In the genomic region with DNA sequence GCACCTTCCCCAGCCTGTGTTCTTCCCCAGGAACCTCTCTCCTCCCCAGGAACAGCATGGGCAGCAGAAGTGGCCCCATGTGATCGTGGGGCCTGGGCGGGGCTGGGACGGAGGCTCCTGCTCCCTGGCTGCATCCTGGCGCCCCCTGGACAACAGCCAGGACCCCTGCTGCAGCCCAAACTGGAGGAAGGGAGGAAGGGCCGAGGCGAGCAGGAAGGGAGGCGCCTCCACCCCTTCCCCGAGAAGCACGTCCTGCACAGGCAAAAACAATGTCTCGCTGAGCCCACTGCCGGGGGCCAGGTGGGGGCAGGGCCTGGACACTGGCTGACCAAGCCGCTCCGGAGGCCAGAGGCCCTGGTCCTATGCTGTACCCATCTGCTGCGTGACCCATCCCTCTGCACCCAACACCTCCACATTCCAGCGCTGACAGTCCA, we compare ENCODE assay signal across 13 cellular contexts. TPM values are rescaled to one million over a fixed set of nuclear protein-coding genes. Genes with fewer than 3 reads are reported as not detected.
A peak's percentile ranks its signal among the peaks of the same experiment; 100 is the strongest.
DNase-seq lines count a peak whose midpoint lies in the region; ATAC-seq, FAIRE-seq and TF ChIP-seq lines count a peak whose summit lies in the region.
"Had no signal": no experiment of that assay in that cellular context is flagged by ENCODE, and none has a peak within 500 bp of the region (broad histone marks: within the 10 kb centered on the region; RNA-seq: fewer than 3 reads in every experiment).

No MANE protein-coding gene starts in this region.

- 87% methylated on average over 8 of the region's 15 CpGs for WGBS in mammary epithelial cell (ENCODE audit: low coverage, missing lambda C conversion rate)

- H3K79me2 ChIP-seq in mammary epithelial cell (ENCODE audit: insufficient read depth, low read length) (peaks cover 90% of the 10 kb centered on the region), fibroblast of lung (ENCODE audit: control insufficient read depth, insufficient read depth, low read length) (no peaks in the 10 kb centered on the region)

- H3K4me2 ChIP-seq in mammary epithelial cell (ENCODE audit: insufficient read depth, low read depth, low read length) (no peak overlapping the region), fibroblast of lung (ENCODE audit: extremely low read depth, insufficient read depth, low read length) (peak overlapping the region; percentile 11)

- H3K4me1 Mint-ChIP-seq in MCF 10A (ENCODE audit: insufficient read depth, unreplicated experiment) = peaks cover 28% of the 10 kb centered on the region

- no peaks in the 10 kb centered on the region for H3K27me3 Mint-ChIP-seq in MCF 10A (ENCODE audit: insufficient read depth, unreplicated experiment)

- DNase-seq in MCF 10A (ENCODE audit: unreplicated experiment) = no peak
- DNase-seq in mammary epithelial cell = no peak
- no peak for DNase-seq in fibroblast of lung (ENCODE audit: low read depth in 2 of 2)
- DNase-seq in urothelium cell line (ENCODE audit: low spot score) = no peak
- DNase-seq in activated CD8-positive, alpha-beta memory T cell treated with anti-CD3 and anti-CD28 coated beads, Interleukin-2, amount 50 U/mL, for 48 hours = no peak
- no peak for DNase-seq in AG08396 (ENCODE audit: low spot score)
- DNase-seq: activated CD4-positive, CD25-positive, alpha-beta regulatory T cell treated with anti-CD3 and anti-CD28 coated beads, Interleukin-2, amount 50 U/mL, for 72 hours; NCI-H1417 treated with DMSO at 0.1 percent for 48 hours had no signal

- peak overlapping the region; percentile 46 for H3K27ac Mint-ChIP-seq in MCF 10A (ENCODE audit: low read depth, unreplicated experiment)
- H3K27ac Mint-ChIP-seq: activated T-helper 2 cell treated with anti-CD3 and anti-CD28 coated beads, Interferon-gamma antibody, Interleukin-2, Interleukin-4, amounts not matched to agents 10 μg/mL and 5 μg/mL and 100 μg/mL, durations not matched to agents 14 hours and 24 hours and 36 hours had no signal

- POLR2A ChIA-PET in MCF 10A (lab: Yijun Ruan, JAX) = no interaction called here

- no peaks in the 10 kb centered on the region for H3K27me3 ChIP-seq in mammary epithelial cell (ENCODE audit: insufficient read depth, low read length)
- H3K27me3 ChIP-seq in fibroblast of lung (ENCODE audit: control insufficient read depth, insufficient read depth, low read length) = no peaks in the 10 kb centered on the region
- no peaks in the 10 kb centered on the region for H3K27me3 ChIP-seq in mucosa of stomach (ENCODE audit: control insufficient read depth, insufficient read depth, low read length)

- H3K36me3 Mint-ChIP-seq in MCF 10A (ENCODE audit: insufficient read depth, unreplicated experiment) = peaks cover 18% of the 10 kb centered on the region

- H3K4me3 ChIP-seq in mammary epithelial cell (replicated peaks in 1 of 3; ENCODE audit: insufficient read depth in 1 of 3, low read depth in 2 of 3, low read length in 3 of 3) (no peak overlapping the region), fibroblast of lung (replicated peaks in 1 of 4; ENCODE audit: control extremely low read depth in 1 of 4, insufficient read depth in 1 of 4, low read depth in 3 of 4, low read length in 4 of 4) (no peak overlapping the region), mucosa of stomach (ENCODE audit: low read length) (no peak overlapping the region)
- H3K4me3 ChIP-seq: HAP-1, skin epidermis had no signal

- ATAC-seq in activated CD4-positive, CD25-positive, alpha-beta regulatory T cell treated with anti-CD3 and anti-CD28 coated beads, Interleukin-2, amount 50 U/mL, for 24 hours = no peak

- no peak overlapping the region for H3K4me3 Mint-ChIP-seq in MCF 10A (ENCODE audit: unreplicated experiment)

- H3K4me1 ChIP-seq in mammary epithelial cell (ENCODE audit: insufficient read depth, low read length) (peaks cover 76% of the 10 kb centered on the region), fibroblast of lung (ENCODE audit: control insufficient read depth, extremely low read depth, insufficient read depth, low read length) (peaks cover 19% of the 10 kb centered on the region), mucosa of stomach (ENCODE audit: control insufficient read depth, insufficient read depth, low read length) (peaks cover 68% of the 10 kb centered on the region)
- H3K4me1 ChIP-seq: HAP-1 had no signal

- in situ Hi-C loops in mammary epithelial cell (cut with MboI; ENCODE audit: low sequenced_read_pairs in 2 of 2) = no loop called here

- BruUV-seq in MCF 10A (replicated peaks; lab: Mats Ljungman, UMichigan) = no TSS peak
- no TSS peak for BruUV-seq in mammary epithelial cell (replicated peaks; lab: Mats Ljungman, UMichigan)

- dilution Hi-C loops in mammary epithelial cell (cut with HindIII; ENCODE audit: low sequenced_read_pairs) = no loop called here

- H3K9me3 ChIP-seq in mammary epithelial cell (replicated peaks; ENCODE audit: insufficient read depth, low read length) (no peaks in the 10 kb centered on the region), fibroblast of lung (ENCODE audit: control insufficient read depth, insufficient read depth, low read depth, low read length) (no peaks in the 10 kb centered on the region), mucosa of stomach (ENCODE audit: control insufficient read depth, low read length) (no peaks in the 10 kb centered on the region)
- H3K9me3 ChIP-seq: HAP-1 had no signal

- H3K36me3 ChIP-seq in mammary epithelial cell (ENCODE audit: insufficient read depth, low read length) = peaks cover 38% of the 10 kb centered on the region
- H3K36me3 ChIP-seq in fibroblast of lung (ENCODE audit: control insufficient read depth, insufficient read depth, low read length) = no peaks in the 10 kb centered on the region
- H3K36me3 ChIP-seq in mucosa of stomach (ENCODE audit: control insufficient read depth, insufficient read depth, low read length) = no peaks in the 10 kb centered on the region
- H3K36me3 ChIP-seq: HAP-1 had no signal

- H4K20me1 ChIP-seq in mammary epithelial cell (ENCODE audit: insufficient read depth, low read length) (no peaks in the 10 kb centered on the region), fibroblast of lung (ENCODE audit: control insufficient read depth, extremely low read depth, insufficient read depth, low read length) (no peaks in the 10 kb centered on the region)

- no peak overlapping the region for H3K27ac ChIP-seq in mammary epithelial cell (ENCODE audit: insufficient read depth, low read depth, low read length)
- no peak overlapping the region for H3K27ac ChIP-seq in fibroblast of lung (ENCODE audit: insufficient read depth, low read length)

- H3K9ac ChIP-seq in mammary epithelial cell (ENCODE audit: insufficient read depth, low read length) (no peak overlapping the region), fibroblast of lung (ENCODE audit: insufficient read depth, low read length) (no peak overlapping the region), mucosa of stomach (ENCODE audit: low read length) (peak overlapping the region; percentile 23)

- intact Hi-C loops in MCF 10A (cut with micrococcal nuclease) = no loop called here
- intact Hi-C loops in mammary epithelial cell (cut with micrococcal nuclease) = no loop called here

- peak; percentile 62 for FAIRE-seq in urothelium cell line (lab: Jason Lieb, UNC)

- H3K9me3 Mint-ChIP-seq in MCF 10A (ENCODE audit: unreplicated experiment) = no peaks in the 10 kb centered on the region
- H3K9me3 Mint-ChIP-seq: activated T-helper 2 cell treated with anti-CD3 and anti-CD28 coated beads, Interferon-gamma antibody, Interleukin-2, Interleukin-4, amounts not matched to agents 10 μg/mL and 5 μg/mL and 100 μg/mL, durations not matched to agents 14 hours and 24 hours and 36 hours had no signal

- no peak overlapping the region for H2AFZ ChIP-seq in mammary epithelial cell (ENCODE audit: low read depth, low read length)
- no peak overlapping the region for H2AFZ ChIP-seq in fibroblast of lung (ENCODE audit: low read length)

- CTCF ChIA-PET in MCF 10A (lab: Yijun Ruan, JAX) (interaction anchor here (1.0 kb wide), 1 partner anchor 240 kb away, joined by 3 read pairs; no protein-coding TSS in a partner anchor), mammary epithelial cell (lab: Charles Lee; ENCODE audit: low non-redundant PET) (no interaction called here)

- TF ChIP-seq CTCF in MCF 10A (IDR thresholded peaks at IDR 0.05; ENCODE audit: unreplicated experiment) (no peak), mammary epithelial cell (conservative IDR thresholded peaks at IDR 0.05 in 1 of 2, IDR thresholded peaks at IDR 0.05 in 1 of 2; ENCODE audit: extremely low read depth in 1 of 2, insufficient read depth in 1 of 2, low read depth in 1 of 2, low read length in 2 of 2) (no peak), fibroblast of lung (conservative IDR thresholded peaks at IDR 0.05 in 1 of 2, IDR thresholded peaks at IDR 0.05 in 1 of 2; ENCODE audit: low read depth in 1 of 2, low read length in 2 of 2) (no peak)

RNA-seq across cellular contexts. Expression of a gene that starts 15.0 kb away (rescaled TPM):
- total RNA-seq in MCF 10A (2022) (0.56 and 1.2 TPM in 2 replicates), mammary epithelial cell (10 to 100 TPM in 1 of 2 donors, 1 to 10 TPM in 1; 3.5 to 48.9 TPM), fibroblast of lung (under 0.01 TPM in 1 of 2 replicates, not detected in the other)
- polyA plus RNA-seq in mammary epithelial cell (6.0 TPM), fibroblast of lung (0.15 TPM in 1 of 2 replicates, not detected in the other)
- polyA minus RNA-seq in mammary epithelial cell (not detected), fibroblast of lung (ENCODE audit: low replicate concordance) (not detected in 2 replicates)
- not detected in 2 replicates for polyA plus RNA-seq in fibroblast of lung (2012)

RNA-seq across cellular contexts. Expression of a gene that starts 18.0 kb away (rescaled TPM):
- 20.6 and 22.7 TPM in 2 replicates for total RNA-seq in MCF 10A (2022)
- total RNA-seq in mammary epithelial cell = 100 to 1,000 TPM in 1 of 2 donors, 10 to 100 TPM in 1; 62.0 to 152 TPM
- polyA plus RNA-seq in mammary epithelial cell = 71.0 TPM
- polyA minus RNA-seq in mammary epithelial cell = 118 TPM
- total RNA-seq in fibroblast of lung = 1.3 and 2.3 TPM in 2 replicates
- polyA plus RNA-seq in fibroblast of lung = 1.6 and 2.7 TPM in 2 replicates
- polyA plus RNA-seq in fibroblast of lung (2012) = 3.1 and 5.4 TPM in 2 replicates
- polyA minus RNA-seq in fibroblast of lung (ENCODE audit: low replicate concordance) = 4.0 and 10.5 TPM in 2 replicates
- total RNA-seq: activated T-helper 2 cell treated with anti-CD3 and anti-CD28 coated beads, Interferon-gamma antibody, Interleukin-2, Interleukin-4, amounts not matched to agents 10 μg/mL and 5 μg/mL and 100 μg/mL, durations not matched to agents 14 hours and 24 hours and 36 hours had no signal

RNA-seq across cellular contexts. Expression of a gene that starts 59.1 kb away (rescaled TPM):
- total RNA-seq in MCF 10A (2022) (86.0 and 148 TPM in 2 replicates), mammary epithelial cell (10 to 100 TPM; 17.5 to 98.4 TPM), fibroblast of lung (11.8 and 17.2 TPM in 2 replicates)
- polyA plus RNA-seq in mammary epithelial cell (12.7 TPM), fibroblast of lung (10.4 and 10.6 TPM in 2 replicates)
- polyA minus RNA-seq in mammary epithelial cell (32.2 TPM), fibroblast of lung (ENCODE audit: low replicate concordance) (72.6 and 80.2 TPM in 2 replicates)
- polyA plus RNA-seq in fibroblast of lung (2012) = 63.6 and 69.7 TPM in 2 replicates
